In genomic region chr10:92847185-92847864, GRCh38 we compare ENCODE assay signal across 8 cellular contexts. TPM values are rescaled to one million over a fixed set of nuclear protein-coding genes. Genes with fewer than 3 reads are reported as not detected.
A peak's percentile ranks its signal among the peaks of the same experiment; 100 is the strongest.
DNase-seq lines count a peak whose midpoint lies in the region; ATAC-seq and TF ChIP-seq lines count a peak whose summit lies in the region.

No MANE protein-coding gene starts in this region.

- WGBS in esophagus squamous epithelium, 2 donors: 22 to 47% methylated on average over 4 of the region's 4 CpGs

- no peaks in the 10 kb centered on the region for H3K36me3 ChIP-seq in esophagus squamous epithelium

- peak overlapping the region in 3 of 4 donors; percentile 27 to 84 (median 41) for H3K27ac ChIP-seq in esophagus squamous epithelium

- H3K9me3 ChIP-seq in esophagus squamous epithelium: no peaks in the 10 kb centered on the region

- H3K9me3 Mint-ChIP-seq in activated CD8-positive, alpha-beta memory T cell treated with anti-CD3 and anti-CD28 coated beads, Interleukin-2, amount 10 ng/mL, durations not matched to agents 7 days and 5 days (ENCODE audit: low read depth): peaks cover 4% of the 10 kb centered on the region
- no peaks in the 10 kb centered on the region for H3K9me3 Mint-ChIP-seq in stimulated activated memory B cell treated with anti-CD40 and anti-IgM and Interleukin-4, amounts not matched to agents 10 μg/mL and 1 μg/mL and 100 μg/mL, for 72 hours

- peak overlapping the region in 1 of 4 donors; percentile 97 for H3K4me3 ChIP-seq in esophagus squamous epithelium

- H3K36me3 Mint-ChIP-seq in activated CD8-positive, alpha-beta memory T cell treated with anti-CD3 and anti-CD28 coated beads, Interleukin-2, amount 10 ng/mL, durations not matched to agents 7 days and 5 days: peaks cover 4% of the 10 kb centered on the region
- no peaks in the 10 kb centered on the region for H3K36me3 Mint-ChIP-seq in stimulated activated memory B cell treated with anti-CD40 and anti-IgM and Interleukin-4, amounts not matched to agents 10 μg/mL and 1 μg/mL and 100 μg/mL, for 72 hours

- TF ChIP-seq CTCF in esophagus squamous epithelium (IDR thresholded peaks at IDR 0.05): no peak

- H3K27ac Mint-ChIP-seq in activated CD8-positive, alpha-beta memory T cell treated with anti-CD3 and anti-CD28 coated beads, Interleukin-2, amount 10 ng/mL, durations not matched to agents 7 days and 5 days: peak overlapping the region; percentile 42
- H3K27ac Mint-ChIP-seq in stimulated activated memory B cell treated with anti-CD40 and anti-IgM and Interleukin-4, amounts not matched to agents 10 μg/mL and 1 μg/mL and 100 μg/mL, for 72 hours: peak overlapping the region; percentile 89

- H3K27me3 Mint-ChIP-seq in activated CD8-positive, alpha-beta memory T cell treated with anti-CD3 and anti-CD28 coated beads, Interleukin-2, amount 10 ng/mL, durations not matched to agents 7 days and 5 days: no peaks in the 10 kb centered on the region
- no peaks in the 10 kb centered on the region for H3K27me3 Mint-ChIP-seq in stimulated activated memory B cell treated with anti-CD40 and anti-IgM and Interleukin-4, amounts not matched to agents 10 μg/mL and 1 μg/mL and 100 μg/mL, for 72 hours

- ATAC-seq in activated CD8-positive, alpha-beta memory T cell treated with anti-CD3 and anti-CD28 coated beads, Interleukin-2, amount 10 ng/mL, durations not matched to agents 7 days and 5 days: no peak
- no peak for ATAC-seq in stimulated activated memory B cell treated with anti-CD40 and anti-IgM and Interleukin-4, amounts not matched to agents 10 μg/mL and 1 μg/mL and 100 μg/mL, for 72 hours
- no peak for ATAC-seq in HG02623 (IDR thresholded peaks at IDR 0.05; ENCODE audit: unreplicated experiment)

- H3K27me3 ChIP-seq in esophagus squamous epithelium: peaks cover 0 to 53% (median 0%) of the 10 kb centered on the region in 4 donors

- H3K4me1 Mint-ChIP-seq in activated CD8-positive, alpha-beta memory T cell treated with anti-CD3 and anti-CD28 coated beads, Interleukin-2, amount 10 ng/mL, durations not matched to agents 7 days and 5 days: peaks cover 35% of the 10 kb centered on the region
- peaks cover 44% of the 10 kb centered on the region for H3K4me1 Mint-ChIP-seq in stimulated activated memory B cell treated with anti-CD40 and anti-IgM and Interleukin-4, amounts not matched to agents 10 μg/mL and 1 μg/mL and 100 μg/mL, for 72 hours

- DNase-seq in activated CD8-positive, alpha-beta memory T cell treated with anti-CD3 and anti-CD28 coated beads, Interleukin-2, amount 10 ng/mL, durations not matched to agents 7 days and 5 days: no peak
- no peak for DNase-seq in activated CD8-positive, alpha-beta memory T cell treated with anti-CD3 and anti-CD28 coated beads, Interleukin-2, amount 50 U/mL, for 48 hours
- peak; percentile 49 for DNase-seq in SKM-1 (lab: John Stamatoyannopoulos, UW; ENCODE audit: unreplicated experiment)
- no peak for DNase-seq in esophagus squamous epithelium (lab: John Stamatoyannopoulos, UW)
- no peak for DNase-seq in NCI-H2107 (lab: John Stamatoyannopoulos, UW)
- DNase-seq in stimulated activated CD4-positive, alpha-beta T cell treated with anti-CD3 and anti-CD28 coated beads, Interleukin-4, amount 100 ng/mL, for 1 hour: no peak

- intact Hi-C loops in esophagus squamous epithelium (cut with DNase I): no loop called here

- peaks cover 11 to 49% (median 22%) of the 10 kb centered on the region in 3 donors for H3K4me1 ChIP-seq in esophagus squamous epithelium

- CTCF ChIA-PET in activated CD8-positive, alpha-beta memory T cell treated with anti-CD3 and anti-CD28 coated beads, Interleukin-2, amount 10 ng/mL, durations not matched to agents 7 days and 5 days (lab: Charles Lee): interaction anchor here (1.1 to 4.5 kb wide), 5 partner anchors 9 to 75 kb away, joined by 3 to 14 read pairs (median 4); no protein-coding TSS in a partner anchor

- H3K4me3 Mint-ChIP-seq in activated CD8-positive, alpha-beta memory T cell treated with anti-CD3 and anti-CD28 coated beads, Interleukin-2, amount 10 ng/mL, durations not matched to agents 7 days and 5 days: peak overlapping the region; percentile 78
- peak overlapping the region; percentile 82 for H3K4me3 Mint-ChIP-seq in stimulated activated memory B cell treated with anti-CD40 and anti-IgM and Interleukin-4, amounts not matched to agents 10 μg/mL and 1 μg/mL and 100 μg/mL, for 72 hours

- no peak for TF ChIP-seq POLR2A in esophagus squamous epithelium (IDR thresholded peaks at IDR 0.05)

RNA-seq across cellular contexts. Expression of gene EXOC6, which starts 1.0 kb away (rescaled TPM):
- total RNA-seq in activated CD8-positive, alpha-beta memory T cell treated with anti-CD3 and anti-CD28 coated beads, Interleukin-2, amount 10 ng/mL, durations not matched to agents 7 days and 5 days: 10 to 100 TPM; 11.9 to 12.1 TPM
- total RNA-seq in esophagus squamous epithelium: 1 to 10 TPM; 1.3 to 9.5 (median 5.6) TPM
